8 cellular contexts compared by ENCODE assay signal in the genomic region with DNA sequence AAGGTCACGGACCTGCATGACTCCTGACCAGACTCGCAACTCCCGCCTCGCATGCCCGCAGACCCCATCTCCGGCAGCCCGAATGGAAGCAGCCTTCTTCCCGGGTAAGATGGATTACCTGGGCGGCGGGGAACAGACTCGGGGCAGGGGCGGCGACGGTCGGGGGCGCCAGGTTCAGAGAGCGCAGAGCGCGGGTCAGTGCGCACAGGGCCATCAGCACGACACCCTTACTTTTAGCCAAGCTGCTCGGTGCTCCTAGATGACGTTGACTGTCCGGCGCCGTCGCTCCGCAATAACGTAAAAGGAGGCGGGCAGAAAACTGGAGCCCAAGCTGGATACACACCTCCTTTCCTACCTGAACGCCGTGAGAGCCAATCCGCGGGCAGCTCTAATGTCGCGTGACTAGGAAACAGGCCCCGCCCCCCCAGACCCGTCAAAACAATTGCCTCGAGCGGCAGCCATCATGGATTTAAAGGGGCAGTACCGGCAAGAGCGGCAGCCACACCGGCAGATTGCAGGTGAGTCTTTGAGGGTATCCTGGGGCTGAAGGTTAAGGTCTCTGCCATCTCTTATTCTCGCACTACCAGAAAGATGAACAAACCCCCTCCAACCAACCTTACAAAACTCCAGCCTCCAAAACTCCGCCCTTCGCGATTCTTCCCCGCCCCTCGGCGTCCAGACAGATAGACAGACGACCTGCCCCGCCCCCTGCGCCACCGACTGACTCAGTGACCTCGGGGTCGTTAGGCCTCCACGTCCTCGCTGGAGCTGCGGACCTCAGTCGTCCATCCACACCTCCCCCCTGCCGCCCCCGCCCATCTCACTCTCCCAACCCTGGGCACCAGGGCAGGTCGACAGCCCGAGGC. TPM values are rescaled to one million over a fixed set of nuclear protein-coding genes. Genes with fewer than 3 reads are reported as not detected.
DNase-seq lines count a peak whose midpoint lies in the region; ATAC-seq and TF ChIP-seq lines count a peak whose summit lies in the region.

A gene (plus strand): TSS at position 464 of the 866 bp plus-strand sequence. CDS start 1,705 bp downstream, outside the sequence.
A gene (minus strand): TSS at position 267 of the 866 bp plus-strand sequence. CDS start 53 bp downstream, at position 214.

- peak; percentile 96 to 97 for DNase-seq in NCI-H187 (lab: John Stamatoyannopoulos, UW)
- peak; percentile 90 to 99 (median 96) for DNase-seq in T-helper 2 cell
- DNase-seq in ascending aorta (ENCODE audit: low spot score in 2 of 2): peak; percentile 97 to 99
- DNase-seq in right cardiac atrium: peak; percentile 97 to 98 (median 98)
- DNase-seq in pulmonary artery endothelial cell (ENCODE audit: low read depth, low spot score): peak; percentile 95
- DNase-seq in uterus: peak; percentile 99

- H3K27me3 ChIP-seq in ascending aorta: no peaks in the 10 kb centered on the region
- H3K27me3 ChIP-seq in right cardiac atrium (ENCODE audit: control insufficient read depth, insufficient read depth): no peaks in the 10 kb centered on the region
- no peaks in the 10 kb centered on the region for H3K27me3 ChIP-seq in uterus

- peak within 1 kb of the TSS; percentile 84 to 94 for H3K4me3 ChIP-seq in ascending aorta
- peak within 1 kb of the TSS; percentile 98 for H3K4me3 ChIP-seq in right cardiac atrium (ENCODE audit: low read length)
- H3K4me3 ChIP-seq in uterus: peak within 1 kb of the TSS; percentile 88 to 90

- under 1% methylated on average over 64 of the region's 64 CpGs for WGBS in right cardiac atrium

- TF ChIP-seq CTCF in ascending aorta (IDR thresholded peaks at IDR 0.05): no peak
- TF ChIP-seq CTCF in uterus (IDR thresholded peaks at IDR 0.05): peak in 1 of 4 experiments; percentile 14

- peaks cover 9 to 29% of the 10 kb centered on the region in 2 donors for H3K36me3 ChIP-seq in ascending aorta
- no peaks in the 10 kb centered on the region for H3K36me3 ChIP-seq in uterus

- TF ChIP-seq POLR2A in uterus (IDR thresholded peaks at IDR 0.05): peak; percentile 61 to 81

- intact Hi-C loops in ascending aorta (cut with DNase I): loop anchor here (1.0 to 5.0 kb wide), 4 partner anchors 38 to 83 kb away; a partner anchor contains a TSS
- intact Hi-C loops in right cardiac atrium (cut with DNase I): no loop called here
- intact Hi-C loops in uterus (cut with DNase I; ENCODE audit: low total_unique reads): no loop called here

- ATAC-seq in GM18498 (IDR thresholded peaks at IDR 0.05; ENCODE audit: unreplicated experiment) (peak; percentile 92), HG02938 (IDR thresholded peaks at IDR 0.05; ENCODE audit: unreplicated experiment) (peak; percentile 89), right cardiac atrium (peak; percentile 97)

- peaks cover 12 to 25% of the 10 kb centered on the region in 2 donors for H3K4me1 ChIP-seq in ascending aorta
- peaks cover 4% of the 10 kb centered on the region for H3K4me1 ChIP-seq in right cardiac atrium (ENCODE audit: control insufficient read depth, insufficient read depth, low read length)
- H3K4me1 ChIP-seq in uterus: peaks cover 9 to 11% of the 10 kb centered on the region in 2 donors

- H3K9me3 ChIP-seq in ascending aorta (no peaks in the 10 kb centered on the region), right cardiac atrium (ENCODE audit: control insufficient read depth, low read length) (no peaks in the 10 kb centered on the region), uterus (no peaks in the 10 kb centered on the region)

- H3K27ac ChIP-seq in ascending aorta (peak within 1 kb of the TSS; percentile 78 to 84), right cardiac atrium (ENCODE audit: low read length) (peak within 1 kb of the TSS; percentile 87), uterus (peak within 1 kb of the TSS; percentile 85 to 90)

RNA-seq across cellular contexts. Expression of the first gene that starts in this region (rescaled TPM):
- total RNA-seq in ascending aorta: 17.8 TPM
- total RNA-seq in right cardiac atrium: 10 to 100 TPM; 36.9 to 51.2 (median 40.1) TPM
- 32.4 TPM for polyA plus RNA-seq in right cardiac atrium
- 13.8 and 16.2 TPM in 2 replicates for total RNA-seq in pulmonary artery endothelial cell
- 10 to 100 TPM in 3 of 4 donors, 1 to 10 TPM in 1; 2.8 to 30.6 (median 27.2) TPM for total RNA-seq in uterus

RNA-seq across cellular contexts. Expression of the second gene that starts in this region (rescaled TPM):
- 42.3 TPM for total RNA-seq in ascending aorta
- total RNA-seq in right cardiac atrium: 10 to 100 TPM; 83.2 to 94.2 (median 87.8) TPM
- polyA plus RNA-seq in right cardiac atrium: 92.7 TPM
- total RNA-seq in pulmonary artery endothelial cell: 21.8 and 24.3 TPM in 2 replicates
- 10 to 100 TPM; 14.4 to 44.4 (median 16.1) TPM for total RNA-seq in uterus

Comparison
In these comparisons a context has a peak if more than half of its experiments do, and no peak if none do; other contexts are left out.
1. Peak in every context shown above with its lines: DNase-seq, ATAC-seq, H3K4me3 ChIP-seq and H3K27ac ChIP-seq.